Comparison of ENCODE assay signal across 27 cellular contexts in the genomic region with DNA sequence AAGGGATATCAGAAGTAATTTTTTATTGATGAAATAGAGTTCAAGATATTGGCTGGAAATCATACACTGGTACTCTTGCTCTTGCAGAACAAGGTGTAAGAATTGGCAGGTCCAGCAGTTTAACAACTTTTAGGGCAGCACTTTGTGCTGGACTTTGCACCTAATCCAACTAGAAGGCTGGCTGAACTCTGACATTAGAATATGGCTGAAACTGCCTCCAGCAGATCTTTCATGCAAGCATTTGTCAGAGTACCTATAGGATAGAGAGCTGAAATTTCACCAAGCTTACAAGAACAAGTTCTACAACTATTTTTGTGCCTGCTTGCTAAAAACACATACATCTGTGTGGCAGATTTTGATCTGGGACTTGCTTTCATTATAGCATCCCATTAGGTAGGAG. TPM values are rescaled to one million over a fixed set of nuclear protein-coding genes. Genes with fewer than 3 reads are reported as not detected.
"Had no signal": no experiment of that assay in that cellular context is flagged by ENCODE, and none has a peak within 500 bp of the region (broad histone marks: within the 10 kb centered on the region; RNA-seq: fewer than 3 reads in every experiment).

No MANE protein-coding gene starts in this region.

- H3K4me1 Mint-ChIP-seq: naive thymus-derived CD8-positive, alpha-beta T cell had no signal

- H3K27me3 ChIP-seq: heart left ventricle, left lung, neutrophil, sigmoid colon, stomach, thyroid gland, upper lobe of right lung, vagina had no signal

- H3K4me3 ChIP-seq: heart left ventricle, left lung, lung, sigmoid colon, skin epidermis, stomach, thyroid gland, upper lobe of right lung, vagina had no signal

- H3K4me3 Mint-ChIP-seq: dendritic cell treated with granulocyte-macrophage colony-stimulating factor and Interleukin-4, amounts not matched to agents 40 ng/mL and 50 ng/mL, for 4 days; naive thymus-derived CD8-positive, alpha-beta T cell had no signal

- DNase-seq: heart left ventricle; hypothalamus; kidney glomerular epithelial cell; left lung; mesendoderm; naive thymus-derived CD8-positive, alpha-beta T cell; posterior cingulate gyrus; sigmoid colon; stimulated activated CD4-positive, alpha-beta T cell treated with anti-CD3 and anti-CD28 coated beads, Interleukin-12 subunit alpha, Interleukin-12 subunit beta, amount 100 ng/mL, for 4 hours; stimulated activated naive CD4-positive, alpha-beta T cell; stomach; substantia nigra; thyroid gland; upper lobe of right lung had no signal

- ATAC-seq: heart left ventricle; left lung; naive thymus-derived CD8-positive, alpha-beta T cell; upper lobe of right lung had no signal

- H3K9me3 ChIP-seq: heart left ventricle, left lung, neutrophil, sigmoid colon, stomach, thyroid gland, upper lobe of right lung, vagina had no signal

- FAIRE-seq: frontal cortex, islet of Langerhans had no signal

- H3K4me1 ChIP-seq: left lung, sigmoid colon, stomach, upper lobe of right lung, vagina had no signal

- H3K9me3 Mint-ChIP-seq: dendritic cell treated with granulocyte-macrophage colony-stimulating factor and Interleukin-4, amounts not matched to agents 40 ng/mL and 50 ng/mL, for 4 days; naive thymus-derived CD8-positive, alpha-beta T cell had no signal

- H3K27ac ChIP-seq: heart left ventricle, left lung, neutrophil, sigmoid colon, skin epidermis, stomach, thyroid gland, upper lobe of right lung, vagina had no signal

- H3K27ac Mint-ChIP-seq: dendritic cell treated with granulocyte-macrophage colony-stimulating factor and Interleukin-4, amounts not matched to agents 40 ng/mL and 50 ng/mL, for 4 days; naive thymus-derived CD8-positive, alpha-beta T cell had no signal

- H3K27me3 Mint-ChIP-seq: dendritic cell treated with granulocyte-macrophage colony-stimulating factor and Interleukin-4, amounts not matched to agents 40 ng/mL and 50 ng/mL, for 4 days; naive thymus-derived CD8-positive, alpha-beta T cell had no signal

RNA-seq across cellular contexts. Expression of gene SAA1, which starts 38.7 kb away (rescaled TPM):
- total RNA-seq: fibroblast of lung; frontal cortex; glomerular endothelial cell; mononuclear cell; naive thymus-derived CD8-positive, alpha-beta T cell; osteoblast; pulmonary artery endothelial cell had no signal
- polyA plus RNA-seq: fibroblast of lung; naive thymus-derived CD8-positive, alpha-beta T cell; neural cell had no signal

RNA-seq across cellular contexts. Expression of gene SAA2, which starts 56.3 kb away (rescaled TPM):
- total RNA-seq: fibroblast of lung; glomerular endothelial cell; naive thymus-derived CD8-positive, alpha-beta T cell; pulmonary artery endothelial cell had no signal
- polyA plus RNA-seq: fibroblast of lung; naive thymus-derived CD8-positive, alpha-beta T cell; neural cell had no signal
